11 cellular contexts compared by ENCODE assay signal in the genomic region with DNA sequence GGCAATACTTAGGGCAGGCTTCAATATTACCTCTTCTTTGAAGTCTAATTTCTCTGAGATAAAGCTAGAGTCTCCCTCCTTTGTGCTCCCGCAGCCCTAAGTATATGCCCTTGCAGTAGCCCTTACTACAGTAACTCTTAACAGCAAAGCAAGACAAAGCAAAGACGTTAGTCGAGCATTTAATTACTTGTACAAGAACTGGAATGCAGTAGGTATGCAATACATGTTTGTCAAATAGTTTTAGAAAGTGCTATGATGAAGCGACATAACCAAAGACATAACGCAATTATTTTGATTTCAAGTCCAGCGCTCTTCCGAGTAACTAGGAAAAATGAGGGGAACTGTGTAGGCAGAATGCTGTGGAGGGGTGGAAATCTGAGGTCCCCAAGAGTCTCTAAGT. TPM values are rescaled to one million over a fixed set of nuclear protein-coding genes. Genes with fewer than 3 reads are reported as not detected.
DNase-seq lines count a peak whose midpoint lies in the region; ATAC-seq and TF ChIP-seq lines count a peak whose summit lies in the region.
"Had no signal": no experiment of that assay in that cellular context is flagged by ENCODE, and none has a peak within 500 bp of the region (broad histone marks: within the 10 kb centered on the region; RNA-seq: fewer than 3 reads in every experiment).

No MANE protein-coding gene starts in this region.

- no peaks in the 10 kb centered on the region for H3K9me3 ChIP-seq in CD8-positive, alpha-beta memory T cell (ENCODE audit: low read length)
- no peaks in the 10 kb centered on the region for H3K9me3 ChIP-seq in OCI-LY3 (ENCODE audit: insufficient read depth, low read length)
- no peaks in the 10 kb centered on the region for H3K9me3 ChIP-seq in psoas muscle

- TF ChIP-seq CTCF in OCI-LY3 (IDR thresholded peaks at IDR 0.05; ENCODE audit: low read depth, low read length) = no peak
- no peak for TF ChIP-seq CTCF in psoas muscle (IDR thresholded peaks at IDR 0.05)

- no peaks in the 10 kb centered on the region for H3K36me3 ChIP-seq in CD8-positive, alpha-beta memory T cell (ENCODE audit: insufficient read depth, low read length)
- H3K36me3 ChIP-seq in OCI-LY3 (replicated peaks; ENCODE audit: low read depth, low read length) (no peaks in the 10 kb centered on the region), psoas muscle (ENCODE audit: insufficient read depth in 1 of 2, low read depth in 1 of 2) (peaks cover 0 to 22% of the 10 kb centered on the region in 2 donors)

- H3K4me3 ChIP-seq in CD8-positive, alpha-beta memory T cell (ENCODE audit: low read length) = peak overlapping the region; percentile 73
- H3K4me3 ChIP-seq in OCI-LY3 (ENCODE audit: low read length) (peak overlapping the region; percentile 96), psoas muscle (peak overlapping the region; percentile 85)

- ATAC-seq in psoas muscle = no peak

- CTCF ChIA-PET in CD8-positive, alpha-beta memory T cell (lab: Charles Lee) = interaction anchor here (1.2 to 3.1 kb wide), 4 partner anchors 8 to 103 kb away, joined by 3 to 17 read pairs (median 9); no protein-coding TSS in a partner anchor
- CTCF ChIA-PET in activated naive CD4-positive, alpha-beta T cell treated with anti-CD3 and anti-CD28 coated beads, Interleukin-2, amount 10 ng/mL, durations not matched to agents 7 days and 5 days (lab: Charles Lee) = interaction anchor here (1.6 kb wide), 1 partner anchor 147 kb away, joined by 4 read pairs; no protein-coding TSS in a partner anchor

- no peak overlapping the region for H3K27ac Mint-ChIP-seq in CD8-positive, alpha-beta memory T cell
- H3K27ac Mint-ChIP-seq in activated naive CD4-positive, alpha-beta T cell treated with anti-CD3 and anti-CD28 coated beads, Interleukin-2, amount 10 ng/mL, durations not matched to agents 7 days and 5 days = no peak overlapping the region
- H3K27ac Mint-ChIP-seq: activated naive CD4-positive, alpha-beta T cell treated with anti-CD3 and anti-CD28 coated beads, Interleukin-2, amount 50 U/mL, for 24 hours; memory B cell had no signal

- no peaks in the 10 kb centered on the region for H3K9me3 Mint-ChIP-seq in CD8-positive, alpha-beta memory T cell
- no peaks in the 10 kb centered on the region for H3K9me3 Mint-ChIP-seq in activated naive CD4-positive, alpha-beta T cell treated with anti-CD3 and anti-CD28 coated beads, Interleukin-2, amount 10 ng/mL, durations not matched to agents 7 days and 5 days
- H3K9me3 Mint-ChIP-seq: activated naive CD4-positive, alpha-beta T cell treated with anti-CD3 and anti-CD28 coated beads, Interleukin-2, amount 50 U/mL, for 24 hours; memory B cell had no signal

- peaks cover 31% of the 10 kb centered on the region for H3K4me1 ChIP-seq in CD8-positive, alpha-beta memory T cell (ENCODE audit: insufficient read depth, low read length)
- H3K4me1 ChIP-seq in OCI-LY3 (ENCODE audit: low read length) (peaks cover 13% of the 10 kb centered on the region), psoas muscle (peaks cover 39% of the 10 kb centered on the region)

- POLR2A ChIA-PET in CD8-positive, alpha-beta memory T cell (lab: Charles Lee) = interaction anchor here (1.7 to 2.8 kb wide), 3 partner anchors 82 to 308 kb away, joined by 7 to 45 read pairs (median 12); a partner anchor contains a TSS

- H2AFZ ChIP-seq in OCI-LY3 (ENCODE audit: low read depth, low read length) = no peak overlapping the region

- H3K27ac ChIP-seq in CD8-positive, alpha-beta memory T cell (ENCODE audit: low read depth, low read length) = peak overlapping the region; percentile 80
- H3K27ac ChIP-seq in OCI-LY3 (ENCODE audit: low read length) (no peak overlapping the region), psoas muscle (peak overlapping the region; percentile 91)

- intact Hi-C loops in psoas muscle (cut with DNase I) = loop anchor here in 1 of 2 donors (5.0 to 10.0 kb wide), 3 partner anchors 52 to 310 kb away; a partner anchor contains a TSS

- peak overlapping the region; percentile 84 for H3K9ac ChIP-seq in OCI-LY3 (ENCODE audit: low read length)

- peak overlapping the region; percentile 89 for H3K4me2 ChIP-seq in OCI-LY3 (ENCODE audit: low read length)

- H3K27me3 Mint-ChIP-seq in CD8-positive, alpha-beta memory T cell = no peaks in the 10 kb centered on the region
- no peaks in the 10 kb centered on the region for H3K27me3 Mint-ChIP-seq in activated naive CD4-positive, alpha-beta T cell treated with anti-CD3 and anti-CD28 coated beads, Interleukin-2, amount 10 ng/mL, durations not matched to agents 7 days and 5 days
- H3K27me3 Mint-ChIP-seq: activated naive CD4-positive, alpha-beta T cell treated with anti-CD3 and anti-CD28 coated beads, Interleukin-2, amount 50 U/mL, for 24 hours; memory B cell had no signal

- peaks cover 9% of the 10 kb centered on the region for H4K20me1 ChIP-seq in OCI-LY3 (ENCODE audit: insufficient read depth, low read length)

- no peaks in the 10 kb centered on the region for H3K27me3 ChIP-seq in CD8-positive, alpha-beta memory T cell (ENCODE audit: insufficient read depth, low read length, poor library complexity, severe bottlenecking)
- H3K27me3 ChIP-seq in OCI-LY3 (ENCODE audit: low read depth, low read length) (no peaks in the 10 kb centered on the region), psoas muscle (ENCODE audit: insufficient read depth in 3 of 3, low read length in 2 of 3) (no peaks in the 10 kb centered on the region)

- H3K4me1 Mint-ChIP-seq in CD8-positive, alpha-beta memory T cell = peaks cover 18 to 35% (median 26%) of the 10 kb centered on the region in 3 donors
- peaks cover 35% of the 10 kb centered on the region for H3K4me1 Mint-ChIP-seq in activated naive CD4-positive, alpha-beta T cell treated with anti-CD3 and anti-CD28 coated beads, Interleukin-2, amount 10 ng/mL, durations not matched to agents 7 days and 5 days

- H3K36me3 Mint-ChIP-seq in CD8-positive, alpha-beta memory T cell = peaks cover 0 to 30% (median 4%) of the 10 kb centered on the region in 3 donors
- H3K36me3 Mint-ChIP-seq in activated naive CD4-positive, alpha-beta T cell treated with anti-CD3 and anti-CD28 coated beads, Interleukin-2, amount 10 ng/mL, durations not matched to agents 7 days and 5 days = peaks cover 15% of the 10 kb centered on the region
- H3K36me3 Mint-ChIP-seq: memory B cell had no signal

- no peak for DNase-seq in CD8-positive, alpha-beta memory T cell
- DNase-seq in fibroblast of peridontal ligament (ENCODE audit: extremely low read depth) = peak; percentile 36
- DNase-seq in psoas muscle = no peak
- no peak for DNase-seq in NCI-H1417 treated with DMSO at 0.1 percent for 48 hours (lab: John Stamatoyannopoulos, UW)
- no peak for DNase-seq in midbrain (lab: John Stamatoyannopoulos, UW)
- no peak for DNase-seq in activated naive CD4-positive, alpha-beta T cell treated with anti-CD3 and anti-CD28 coated beads, Interleukin-2, amount 10 ng/mL, durations not matched to agents 7 days and 5 days
- DNase-seq in epidermal melanocyte (ENCODE audit: insufficient read length, low spot score) = no peak

- H3K79me2 ChIP-seq in OCI-LY3 (ENCODE audit: low read length) = peaks cover 43% of the 10 kb centered on the region

- no peak overlapping the region for H3K4me3 Mint-ChIP-seq in CD8-positive, alpha-beta memory T cell
- no peak overlapping the region for H3K4me3 Mint-ChIP-seq in activated naive CD4-positive, alpha-beta T cell treated with anti-CD3 and anti-CD28 coated beads, Interleukin-2, amount 10 ng/mL, durations not matched to agents 7 days and 5 days
- H3K4me3 Mint-ChIP-seq: activated naive CD4-positive, alpha-beta T cell treated with anti-CD3 and anti-CD28 coated beads, Interleukin-2, amount 50 U/mL, for 24 hours; memory B cell had no signal

- 14 to 17% (median 15%) methylated on average over 7 of the region's 7 CpGs for WGBS in psoas muscle, 3 donors

RNA-seq across cellular contexts. Expression of a gene that starts 1.6 kb away (rescaled TPM):
- 10 to 100 TPM; 35.6 to 38.5 TPM for total RNA-seq in CD8-positive, alpha-beta memory T cell
- polyA plus RNA-seq in CD8-positive, alpha-beta memory T cell = 11.1 TPM
- total RNA-seq in psoas muscle = 1 to 10 TPM; 5.1 to 8.5 (median 6.2) TPM
- 1 to 10 TPM; 2.9 to 7.0 (median 5.1) TPM for polyA plus RNA-seq in psoas muscle

RNA-seq across cellular contexts. Expression of a gene that starts 1.8 kb away (rescaled TPM):
- total RNA-seq in CD8-positive, alpha-beta memory T cell = 1 to 10 TPM; 5.4 to 8.7 TPM
- 3.5 TPM for polyA plus RNA-seq in CD8-positive, alpha-beta memory T cell
- 10 to 100 TPM in 1 of 4 donors, 1 to 10 TPM in 3; 7.5 to 10.2 (median 8.7) TPM for total RNA-seq in psoas muscle
- 1 to 10 TPM; 2.5 to 6.2 (median 4.2) TPM for polyA plus RNA-seq in psoas muscle

RNA-seq across cellular contexts. Expression of a gene that starts 19.5 kb away (rescaled TPM):
- total RNA-seq in CD8-positive, alpha-beta memory T cell = under 1 TPM; 0.16 to 0.20 TPM
- not detected for polyA plus RNA-seq in CD8-positive, alpha-beta memory T cell
- total RNA-seq in psoas muscle = under 1 TPM; 0.15 to 0.89 (median 0.30) TPM
- polyA plus RNA-seq in psoas muscle = under 1 TPM; 0.05 to 0.07 (median 0.06) TPM

RNA-seq across cellular contexts. Expression of a gene that starts 25.2 kb away (rescaled TPM):
- not detected for total RNA-seq in CD8-positive, alpha-beta memory T cell
- polyA plus RNA-seq in CD8-positive, alpha-beta memory T cell = not detected
- not detected for total RNA-seq in psoas muscle
- polyA plus RNA-seq in psoas muscle = under 1 TPM; 0.03 to 0.34 (median 0.14) TPM
- total RNA-seq: M059J had no signal

RNA-seq across cellular contexts. Expression of a gene that starts 51.7 kb away (rescaled TPM):
- total RNA-seq in CD8-positive, alpha-beta memory T cell = 1 to 10 TPM; 3.5 to 3.6 TPM
- polyA plus RNA-seq in CD8-positive, alpha-beta memory T cell = 3.1 TPM
- total RNA-seq in psoas muscle = 1 to 10 TPM; 1.8 to 3.7 (median 2.6) TPM
- 1 to 10 TPM; 1.4 to 2.0 (median 1.9) TPM for polyA plus RNA-seq in psoas muscle
